ENCODE assay signal across 9 cellular contexts in genomic region chr12:127125607-127126259, GRCh38.
DNase-seq lines count a peak whose midpoint lies in the region; ATAC-seq and TF ChIP-seq lines count a peak whose summit lies in the region.
"Had no signal": no experiment of that assay in that cellular context is flagged by ENCODE, and none has a peak within 500 bp of the region (broad histone marks: within the 10 kb centered on the region; RNA-seq: fewer than 3 reads in every experiment).

No MANE protein-coding gene starts in this region.

- H3K4me3 ChIP-seq in A673 (ENCODE audit: low read depth, low read length, poor library complexity, severe bottlenecking) = no peak overlapping the region
- H3K4me3 ChIP-seq in naive thymus-derived CD4-positive, alpha-beta T cell (ENCODE audit: low read length) = no peak overlapping the region
- no peak overlapping the region for H3K4me3 ChIP-seq in CD8-positive, alpha-beta T cell (ENCODE audit: low read depth, low read length)
- H3K4me3 ChIP-seq in aorta (ENCODE audit: low read length in 2 of 2) = no peak overlapping the region

- intact Hi-C loops in A673 (cut with micrococcal nuclease; ENCODE audit: unreplicated experiment) (no loop called here), aorta (cut with DNase I) (no loop called here)
- intact Hi-C loops in naive thymus-derived CD4-positive, alpha-beta T cell (cut with micrococcal nuclease) = no loop called here
- intact Hi-C loops in CD8-positive, alpha-beta T cell (cut with DNase I, micrococcal nuclease) = no loop called here

- H3K4me1 ChIP-seq in A673 (ENCODE audit: insufficient read depth, low read length, poor library complexity, severe bottlenecking) (no peaks in the 10 kb centered on the region), aorta (ENCODE audit: control insufficient read depth in 1 of 2, insufficient read depth in 2 of 2, low read length in 2 of 2) (no peaks in the 10 kb centered on the region)
- no peaks in the 10 kb centered on the region for H3K4me1 ChIP-seq in naive thymus-derived CD4-positive, alpha-beta T cell (ENCODE audit: control insufficient read depth in 2 of 2, insufficient read depth in 2 of 2, low read length in 2 of 2)
- no peaks in the 10 kb centered on the region for H3K4me1 ChIP-seq in CD8-positive, alpha-beta T cell (ENCODE audit: insufficient read depth, low read length)

- no peaks in the 10 kb centered on the region for H3K27me3 ChIP-seq in A673 (replicated peaks; ENCODE audit: insufficient read depth, low read depth, low read length, poor library complexity)
- H3K27me3 ChIP-seq in naive thymus-derived CD4-positive, alpha-beta T cell (ENCODE audit: control insufficient read depth in 2 of 2, insufficient read depth in 2 of 2, low read length in 2 of 2) = no peaks in the 10 kb centered on the region
- no peaks in the 10 kb centered on the region for H3K27me3 ChIP-seq in CD8-positive, alpha-beta T cell (ENCODE audit: insufficient read depth, low read length)
- H3K27me3 ChIP-seq in aorta (ENCODE audit: control insufficient read depth in 1 of 2, insufficient read depth in 2 of 2, low read length in 1 of 2) = no peaks in the 10 kb centered on the region

- DNase-seq in A673 (ENCODE audit: low spot score) (peak; percentile 45), OCI-M2 (lab: John Stamatoyannopoulos, UW; ENCODE audit: unreplicated experiment) (no peak), aorta (no peak)
- no peak for DNase-seq in activated T-cell treated with anti-CD3 and anti-CD28 coated beads, Interleukin-2, amount 50 U/mL, for 24 hours
- peak in 1 of 9 donors; percentile 65 for DNase-seq in naive thymus-derived CD4-positive, alpha-beta T cell
- no peak for DNase-seq in CD8-positive, alpha-beta T cell

- H3K9me3 Mint-ChIP-seq in activated T-cell treated with anti-CD3 and anti-CD28 coated beads, Interleukin-2, amount 50 U/mL, for 24 hours = no peaks in the 10 kb centered on the region
- peaks cover 0 to 1% (median 0%) of the 10 kb centered on the region in 11 donors for H3K9me3 Mint-ChIP-seq in naive thymus-derived CD4-positive, alpha-beta T cell
- no peaks in the 10 kb centered on the region for H3K9me3 Mint-ChIP-seq in CD8-positive, alpha-beta T cell
- H3K9me3 Mint-ChIP-seq: central memory CD8-positive, alpha-beta T cell had no signal

- TF ChIP-seq CTCF in A673 (conservative IDR thresholded peaks at IDR 0.05; ENCODE audit: low read depth, low read length) = no peak
- no peak for TF ChIP-seq CTCF in CD8-positive, alpha-beta T cell (IDR thresholded peaks at IDR 0.05)

- H3K27me3 Mint-ChIP-seq in activated T-cell treated with anti-CD3 and anti-CD28 coated beads, Interleukin-2, amount 50 U/mL, for 24 hours = peaks cover 20% of the 10 kb centered on the region
- peaks cover 0 to 32% (median 20%) of the 10 kb centered on the region in 5 donors for H3K27me3 Mint-ChIP-seq in naive thymus-derived CD4-positive, alpha-beta T cell
- no peaks in the 10 kb centered on the region for H3K27me3 Mint-ChIP-seq in CD8-positive, alpha-beta T cell (ENCODE audit: low read depth)

- POLR2A ChIA-PET in A673 (lab: Charles Lee; ENCODE audit: low non-redundant PET) = no interaction called here
- POLR2A ChIA-PET in naive thymus-derived CD4-positive, alpha-beta T cell (lab: Charles Lee) = no interaction called here
- POLR2A ChIA-PET in CD8-positive, alpha-beta T cell (lab: Charles Lee) = no interaction called here

- no peak overlapping the region for H3K4me3 Mint-ChIP-seq in activated T-cell treated with anti-CD3 and anti-CD28 coated beads, Interleukin-2, amount 50 U/mL, for 24 hours
- no peak overlapping the region for H3K4me3 Mint-ChIP-seq in naive thymus-derived CD4-positive, alpha-beta T cell
- no peak overlapping the region for H3K4me3 Mint-ChIP-seq in CD8-positive, alpha-beta T cell
- H3K4me3 Mint-ChIP-seq: central memory CD8-positive, alpha-beta T cell had no signal

- CTCF ChIA-PET in A673 (lab: Charles Lee) = no interaction called here
- CTCF ChIA-PET in naive thymus-derived CD4-positive, alpha-beta T cell (lab: Charles Lee) = no interaction called here
- CTCF ChIA-PET in CD8-positive, alpha-beta T cell (lab: Charles Lee) = no interaction called here

- H3K27ac ChIP-seq in A673 (ENCODE audit: low read depth, low read length, poor library complexity, severe bottlenecking) (no peak overlapping the region), aorta (ENCODE audit: low read depth in 1 of 2, low read length in 2 of 2) (no peak overlapping the region)
- H3K27ac ChIP-seq in naive thymus-derived CD4-positive, alpha-beta T cell (ENCODE audit: low read depth, low read length) = no peak overlapping the region
- no peak overlapping the region for H3K27ac ChIP-seq in CD8-positive, alpha-beta T cell (ENCODE audit: low read depth, low read length)

- ATAC-seq in GM19025 (IDR thresholded peaks at IDR 0.05; ENCODE audit: low read depth, unreplicated experiment) (peak; percentile 84), HG03095 (IDR thresholded peaks at IDR 0.05; ENCODE audit: unreplicated experiment) (peak; percentile 76), aorta (ENCODE audit: low FRiP score) (no peak)
- peak; percentile 32 for ATAC-seq in naive thymus-derived CD4-positive, alpha-beta T cell
- no peak for ATAC-seq in CD8-positive, alpha-beta T cell

- H3K36me3 ChIP-seq in A673 (ENCODE audit: insufficient read depth, low read length, poor library complexity, severe bottlenecking) (no peaks in the 10 kb centered on the region), aorta (ENCODE audit: control insufficient read depth in 1 of 2, insufficient read depth in 2 of 2, low read length in 1 of 2) (no peaks in the 10 kb centered on the region)
- no peaks in the 10 kb centered on the region for H3K36me3 ChIP-seq in naive thymus-derived CD4-positive, alpha-beta T cell (ENCODE audit: control insufficient read depth in 2 of 3, insufficient read depth in 3 of 3, low read length in 3 of 3)
- H3K36me3 ChIP-seq in CD8-positive, alpha-beta T cell (ENCODE audit: insufficient read depth, low read length) = no peaks in the 10 kb centered on the region

- peak overlapping the region; percentile 68 for H3K27ac Mint-ChIP-seq in activated T-cell treated with anti-CD3 and anti-CD28 coated beads, Interleukin-2, amount 50 U/mL, for 24 hours
- peak overlapping the region in 1 of 9 donors; percentile 31 for H3K27ac Mint-ChIP-seq in naive thymus-derived CD4-positive, alpha-beta T cell
- no peak overlapping the region for H3K27ac Mint-ChIP-seq in CD8-positive, alpha-beta T cell

- WGBS in aorta, 2 donors = 77 to 81% methylated on average over 3 of the region's 3 CpGs

- no TSS peak for BruUV-seq in A673 (replicated peaks; lab: Mats Ljungman, UMichigan)

- H3K36me3 Mint-ChIP-seq in activated T-cell treated with anti-CD3 and anti-CD28 coated beads, Interleukin-2, amount 50 U/mL, for 24 hours (ENCODE audit: low read depth) = no peaks in the 10 kb centered on the region
- no peaks in the 10 kb centered on the region for H3K36me3 Mint-ChIP-seq in naive thymus-derived CD4-positive, alpha-beta T cell
- H3K36me3 Mint-ChIP-seq in CD8-positive, alpha-beta T cell = no peaks in the 10 kb centered on the region

- H3K9me3 ChIP-seq in A673 (ENCODE audit: low read depth, low read length, poor library complexity, severe bottlenecking) (no peaks in the 10 kb centered on the region), aorta (ENCODE audit: control insufficient read depth, low read length) (no peaks in the 10 kb centered on the region)
- no peaks in the 10 kb centered on the region for H3K9me3 ChIP-seq in naive thymus-derived CD4-positive, alpha-beta T cell (ENCODE audit: control insufficient read depth in 2 of 3, low read length in 3 of 3)
- no peaks in the 10 kb centered on the region for H3K9me3 ChIP-seq in CD8-positive, alpha-beta T cell (ENCODE audit: low read length)

- H3K4me1 Mint-ChIP-seq in activated T-cell treated with anti-CD3 and anti-CD28 coated beads, Interleukin-2, amount 50 U/mL, for 24 hours (ENCODE audit: low read depth) = peaks cover 13% of the 10 kb centered on the region
- H3K4me1 Mint-ChIP-seq in naive thymus-derived CD4-positive, alpha-beta T cell = peaks cover 0 to 8% (median 0%) of the 10 kb centered on the region in 7 donors
- H3K4me1 Mint-ChIP-seq in CD8-positive, alpha-beta T cell (ENCODE audit: low read depth) = no peaks in the 10 kb centered on the region
- H3K4me1 Mint-ChIP-seq: central memory CD8-positive, alpha-beta T cell had no signal

Comparison
In these comparisons a context has a peak if more than half of its experiments do, and no peak if none do; other contexts are left out.
1. ATAC-seq: peak in GM19025 (single experiment), HG03095 (single experiment) and naive thymus-derived CD4-positive, alpha-beta T cell (single experiment); none in CD8-positive, alpha-beta T cell (single experiment) and aorta (single experiment).